21 cellular contexts compared by ENCODE assay signal in the genomic region with DNA sequence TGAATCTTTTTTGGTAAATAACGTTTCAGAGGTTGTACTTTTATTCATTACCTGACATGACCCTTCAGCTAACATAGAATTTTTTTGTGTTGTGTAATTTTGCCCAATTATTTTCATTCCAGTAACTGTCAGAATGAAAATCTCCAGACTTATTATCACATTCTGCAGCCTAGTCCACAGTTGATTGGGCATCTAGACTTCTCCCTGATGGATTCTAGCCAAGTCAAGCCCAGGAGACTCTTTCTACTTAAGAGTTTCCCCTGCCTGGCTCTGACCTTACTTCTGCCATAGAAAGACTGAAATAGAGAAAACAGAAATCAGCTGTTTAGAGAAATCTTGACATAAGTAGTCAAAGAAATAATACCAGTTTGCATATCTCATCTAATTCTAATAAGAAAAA.
"Had no signal": no experiment of that assay in that cellular context is flagged by ENCODE, and none has a peak within 500 bp of the region (broad histone marks: within the 10 kb centered on the region; RNA-seq: fewer than 3 reads in every experiment).

No MANE protein-coding gene starts in this region.

- ATAC-seq: esophagus mucosa; left colon; left ventricle myocardium superior; psoas muscle; stimulated activated naive B cell treated with anti-CD40 and anti-IgM and Interleukin-4, amounts not matched to agents 10 μg/mL and 1 μg/mL and 100 μg/mL, for 72 hours; stimulated activated naive CD8-positive, alpha-beta T cell treated with anti-CD3 and anti-CD28 coated beads, Interleukin-15, amount 100 ng/mL, for 72 hours; upper lobe of right lung had no signal

- DNase-seq: effector memory CD4-positive, alpha-beta T cell; immature natural killer cell; kidney; left colon; left ventricle myocardium superior; mesenchymal stem cell; midbrain; psoas muscle; retina; sigmoid colon; stimulated activated CD4-positive, alpha-beta T cell treated with anti-CD3 and anti-CD28 coated beads, Interleukin-2, amount 100 ng/mL, for 24 hours; stimulated activated CD4-positive, alpha-beta T cell treated with anti-CD3 and anti-CD28 coated beads, Interleukin-4, amount 100 ng/mL, for 4 hours; stimulated activated naive B cell treated with anti-CD40 and anti-IgM and Interleukin-4, amounts not matched to agents 10 μg/mL and 1 μg/mL and 100 μg/mL, for 72 hours; stimulated activated naive CD8-positive, alpha-beta T cell treated with anti-CD3 and anti-CD28 coated beads, Interleukin-15, amount 100 ng/mL, for 72 hours; testis; upper lobe of right lung had no signal

- H3K4me3 ChIP-seq: lung, psoas muscle, sigmoid colon, skin epidermis, testis, tibial nerve, upper lobe of right lung, vagina had no signal
